In the genomic region with DNA sequence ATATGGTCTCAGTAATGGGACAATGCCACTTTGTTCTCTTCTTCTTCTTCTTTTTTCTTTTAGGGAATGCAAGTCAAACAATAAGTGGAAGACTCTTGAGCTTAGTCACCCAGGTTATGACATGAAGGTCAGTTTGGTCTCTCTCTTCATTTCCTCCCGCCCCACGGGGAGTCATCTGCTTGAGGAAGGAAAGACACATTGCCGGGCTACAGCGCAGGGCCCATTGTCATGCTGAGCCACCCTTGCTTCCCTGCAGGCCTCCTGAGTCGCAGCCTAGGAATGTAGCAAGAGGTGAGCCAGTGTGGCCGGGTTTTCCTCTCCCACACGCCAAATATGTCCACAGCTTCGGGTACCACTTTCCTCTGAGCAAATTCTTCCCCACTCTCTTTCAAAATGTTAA, we compare ENCODE assay signal across 9 cellular contexts. TPM values are rescaled to one million over a fixed set of nuclear protein-coding genes. Genes with fewer than 3 reads are reported as not detected.
A peak's percentile ranks its signal among the peaks of the same experiment; 100 is the strongest.
DNase-seq lines count a peak whose midpoint lies in the region; TF ChIP-seq lines count a peak whose summit lies in the region.
"Had no signal": no experiment of that assay in that cellular context is flagged by ENCODE, and none has a peak within 500 bp of the region (broad histone marks: within the 10 kb centered on the region; RNA-seq: fewer than 3 reads in every experiment).

No MANE protein-coding gene starts in this region.

- H3K27me3 ChIP-seq in smooth muscle cell (ENCODE audit: low read depth): no peaks in the 10 kb centered on the region

- peak overlapping the region; percentile 33 for H3K27ac ChIP-seq in smooth muscle cell (ENCODE audit: low read depth)

- no peaks in the 10 kb centered on the region for H3F3A ChIP-seq in smooth muscle cell (ENCODE audit: low read depth)

- H3K4me1 ChIP-seq in smooth muscle cell (ENCODE audit: low read depth): peaks cover 14% of the 10 kb centered on the region

- H3K9ac ChIP-seq in smooth muscle cell (ENCODE audit: low read depth): no peak overlapping the region

- H3K4me1 Mint-ChIP-seq in activated CD4-positive, alpha-beta T cell treated with anti-CD3 and anti-CD28 coated beads, Interleukin-2, amount 10 ng/mL, durations not matched to agents 24 days and 14 days: peaks cover 14% of the 10 kb centered on the region

- no peaks in the 10 kb centered on the region for H3K79me2 ChIP-seq in smooth muscle cell (ENCODE audit: low read depth)

- no peak overlapping the region for H3K4me3 Mint-ChIP-seq in activated CD4-positive, alpha-beta T cell treated with anti-CD3 and anti-CD28 coated beads, Interleukin-2, amount 10 ng/mL, durations not matched to agents 24 days and 14 days
- H3K4me3 Mint-ChIP-seq: activated naive CD8-positive, alpha-beta T cell treated with anti-CD3 and anti-CD28 coated beads for 36 hours had no signal

- no peaks in the 10 kb centered on the region for H3K27me3 Mint-ChIP-seq in activated CD4-positive, alpha-beta T cell treated with anti-CD3 and anti-CD28 coated beads, Interleukin-2, amount 10 ng/mL, durations not matched to agents 24 days and 14 days
- H3K27me3 Mint-ChIP-seq: activated naive CD8-positive, alpha-beta T cell treated with anti-CD3 and anti-CD28 coated beads for 36 hours had no signal

- TF ChIP-seq CTCF in smooth muscle cell (IDR thresholded peaks at IDR 0.05; ENCODE audit: borderline replicate concordance, insufficient read depth, poor library complexity, severe bottlenecking): no peak

- intact Hi-C loops in activated CD4-positive, alpha-beta T cell treated with anti-CD3 and anti-CD28 coated beads, Interleukin-2, amount 10 ng/mL, durations not matched to agents 24 days and 14 days (cut with micrococcal nuclease): no loop called here
- intact Hi-C loops in cardiac septum (cut with DNase I): no loop called here

- H3K9me3 Mint-ChIP-seq in activated CD4-positive, alpha-beta T cell treated with anti-CD3 and anti-CD28 coated beads, Interleukin-2, amount 10 ng/mL, durations not matched to agents 24 days and 14 days: no peaks in the 10 kb centered on the region
- H3K9me3 Mint-ChIP-seq: activated naive CD8-positive, alpha-beta T cell treated with anti-CD3 and anti-CD28 coated beads for 36 hours had no signal

- H3K36me3 ChIP-seq in smooth muscle cell (ENCODE audit: low read depth): no peaks in the 10 kb centered on the region

- WGBS in smooth muscle cell (ENCODE audit: low lambda C conversion rate): 32% methylated on average over 8 of the region's 8 CpGs

- H2AFZ ChIP-seq in smooth muscle cell (ENCODE audit: low read depth): no peak overlapping the region

- no peaks in the 10 kb centered on the region for H3K36me3 Mint-ChIP-seq in activated CD4-positive, alpha-beta T cell treated with anti-CD3 and anti-CD28 coated beads, Interleukin-2, amount 10 ng/mL, durations not matched to agents 24 days and 14 days (ENCODE audit: low read depth)
- H3K36me3 Mint-ChIP-seq: activated naive CD8-positive, alpha-beta T cell treated with anti-CD3 and anti-CD28 coated beads for 36 hours had no signal

- no peak overlapping the region for H3K27ac Mint-ChIP-seq in activated CD4-positive, alpha-beta T cell treated with anti-CD3 and anti-CD28 coated beads, Interleukin-2, amount 10 ng/mL, durations not matched to agents 24 days and 14 days
- H3K27ac Mint-ChIP-seq: activated naive CD8-positive, alpha-beta T cell treated with anti-CD3 and anti-CD28 coated beads for 36 hours had no signal

- no peaks in the 10 kb centered on the region for H4K20me1 ChIP-seq in smooth muscle cell (ENCODE audit: low read depth)

- H3K9me3 ChIP-seq in smooth muscle cell (replicated peaks; ENCODE audit: low read depth): no peaks in the 10 kb centered on the region

- peak overlapping the region; percentile 47 for H3K4me2 ChIP-seq in smooth muscle cell

- DNase-seq in activated CD4-positive, alpha-beta T cell treated with anti-CD3 and anti-CD28 coated beads, Interleukin-2, amount 10 ng/mL, durations not matched to agents 24 days and 14 days: peak; percentile 49
- no peak for DNase-seq in activated CD4-positive, alpha-beta T cell treated with anti-CD3 and anti-CD28 coated beads for 1 hour
- DNase-seq in SKM-1 treated with dmso at 0.1 percent for 144 hours (lab: John Stamatoyannopoulos, UW; ENCODE audit: unreplicated experiment) (peak; percentile 83), cardiac septum (ENCODE audit: low spot score) (peak; percentile 85), smooth muscle cell (lab: John Stamatoyannopoulos, UW; ENCODE audit: unreplicated experiment) (no peak), DMS 273 treated with DMSO at 0.1 percent for 48 hours (lab: John Stamatoyannopoulos, UW) (no peak), ureter (ENCODE audit: low spot score) (no peak), NCI-H146 (lab: John Stamatoyannopoulos, UW) (no peak)
- DNase-seq: activated naive CD8-positive, alpha-beta T cell treated with anti-CD3 and anti-CD28 coated beads for 36 hours had no signal

- H3K4me3 ChIP-seq in smooth muscle cell: no peak overlapping the region

RNA-seq across cellular contexts. Expression of gene RAP2B, which starts 47.6 kb away (rescaled TPM):
- 13.4 and 13.5 TPM in 2 replicates for total RNA-seq in activated CD4-positive, alpha-beta T cell treated with anti-CD3 and anti-CD28 coated beads, Interleukin-2, amount 10 ng/mL, durations not matched to agents 24 days and 14 days
- total RNA-seq in cardiac septum (4.7 TPM), smooth muscle cell (29.0 and 29.2 TPM in 2 replicates), ureter (14.9 TPM)
- polyA plus RNA-seq in smooth muscle cell: 10.7 and 21.7 TPM in 2 replicates

Comparison
In these comparisons a context has a peak if more than half of its experiments do, and no peak if none do; other contexts are left out.
1. DNase-seq: peak in activated CD4-positive, alpha-beta T cell treated with anti-CD3 and anti-CD28 coated beads, Interleukin-2, amount 10 ng/mL, durations not matched to agents 24 days and 14 days (single experiment), SKM-1 treated with dmso at 0.1 percent for 144 hours (single experiment) and cardiac septum (single experiment); none in activated CD4-positive, alpha-beta T cell treated with anti-CD3 and anti-CD28 coated beads for 1 hour (single experiment), smooth muscle cell (single experiment), DMS 273 treated with DMSO at 0.1 percent for 48 hours (single experiment), ureter (single experiment) and NCI-H146 (single experiment).